In genomic region chr2:166106431-166107015, GRCh38 we compare ENCODE assay signal across 12 cellular contexts. TPM values are rescaled to one million over a fixed set of nuclear protein-coding genes. Genes with fewer than 3 reads are reported as not detected.
DNase-seq lines count a peak whose midpoint lies in the region; ATAC-seq lines count a peak whose summit lies in the region.
"Had no signal": no experiment of that assay in that cellular context is flagged by ENCODE, and none has a peak within 500 bp of the region (broad histone marks: within the 10 kb centered on the region; RNA-seq: fewer than 3 reads in every experiment).

No MANE protein-coding gene starts in this region.

- H3K36me3 Mint-ChIP-seq in activated T-cell treated with anti-CD3 and anti-CD28 coated beads, Interleukin-2, amount 50 U/mL, for 72 hours (ENCODE audit: insufficient read depth in 2 of 2), result no peaks in the 10 kb centered on the region
- H3K36me3 Mint-ChIP-seq in activated CD8-positive, alpha-beta memory T cell treated with anti-CD3 and anti-CD28 coated beads, Interleukin-2, amount 10 ng/mL, durations not matched to agents 7 days and 5 days, result no peaks in the 10 kb centered on the region

- no peak overlapping the region for H2BK5ac ChIP-seq in neuronal stem cell (ENCODE audit: low read length)

- H3K4ac ChIP-seq in neuronal stem cell (ENCODE audit: low read length), result no peak overlapping the region

- H3K23ac ChIP-seq in neuronal stem cell (ENCODE audit: low read depth, low read length, poor library complexity), result no peak overlapping the region

- CTCF ChIA-PET in activated CD8-positive, alpha-beta memory T cell treated with anti-CD3 and anti-CD28 coated beads, Interleukin-2, amount 10 ng/mL, durations not matched to agents 7 days and 5 days (lab: Charles Lee), result no interaction called here

- H2AFZ ChIP-seq in neuronal stem cell (ENCODE audit: low read length), result peak overlapping the region; percentile 59

- no peak overlapping the region for H3K9ac ChIP-seq in neuronal stem cell (ENCODE audit: low read depth, low read length, poor library complexity)

- DNase-seq in Kasumi-1 (lab: John Stamatoyannopoulos, UW) (peak; percentile 36 to 53), amniotic epithelial cell (ENCODE audit: low read depth) (peak; percentile 41), neuronal stem cell (ENCODE audit: low spot score) (peak; percentile 26), medulla oblongata (ENCODE audit: extremely low spot score) (no peak)
- DNase-seq in activated T-cell treated with anti-CD3 and anti-CD28 coated beads, Interleukin-2, amount 50 U/mL, for 72 hours, result no peak
- no peak for DNase-seq in activated CD8-positive, alpha-beta memory T cell treated with anti-CD3 and anti-CD28 coated beads, Interleukin-2, amount 10 ng/mL, durations not matched to agents 7 days and 5 days

- no peak overlapping the region for H2BK120ac ChIP-seq in neuronal stem cell (ENCODE audit: low read depth, low read length)

- no peak overlapping the region for H3K4me2 ChIP-seq in neuronal stem cell (ENCODE audit: insufficient read depth, low read length, poor library complexity, severe bottlenecking)

- no CpG with 5 or more reads among the region's 7 CpGs for WGBS in neuronal stem cell (ENCODE audit: extremely low coverage in 2 of 2, insufficient read length in 2 of 2, insufficient replicate concordance in 1 of 2), 2 donors

- H3K27ac ChIP-seq in neuronal stem cell (replicated peaks; ENCODE audit: low read length), result no peak overlapping the region
- H3K27ac ChIP-seq: neutrophil, tibial nerve had no signal

- H3K79me1 ChIP-seq in neuronal stem cell (ENCODE audit: low read depth, low read length), result no peaks in the 10 kb centered on the region

- H3K27me3 Mint-ChIP-seq in activated T-cell treated with anti-CD3 and anti-CD28 coated beads, Interleukin-2, amount 50 U/mL, for 72 hours (ENCODE audit: low read depth), result no peaks in the 10 kb centered on the region
- no peaks in the 10 kb centered on the region for H3K27me3 Mint-ChIP-seq in activated CD8-positive, alpha-beta memory T cell treated with anti-CD3 and anti-CD28 coated beads, Interleukin-2, amount 10 ng/mL, durations not matched to agents 7 days and 5 days
- H3K27me3 Mint-ChIP-seq: central memory CD8-positive, alpha-beta T cell had no signal

- H2BK12ac ChIP-seq in neuronal stem cell (ENCODE audit: low read length), result no peak overlapping the region

- ATAC-seq in GM18502 (IDR thresholded peaks at IDR 0.05; ENCODE audit: poor library complexity, unreplicated experiment) (peak; percentile 56), GM21381 (IDR thresholded peaks at IDR 0.05; ENCODE audit: unreplicated experiment) (no peak)
- ATAC-seq in activated T-cell treated with anti-CD3 and anti-CD28 coated beads, Interleukin-2, amount 50 U/mL, for 72 hours (replicated peaks in 1 of 2), result no peak
- ATAC-seq in activated CD8-positive, alpha-beta memory T cell treated with anti-CD3 and anti-CD28 coated beads, Interleukin-2, amount 10 ng/mL, durations not matched to agents 7 days and 5 days, result no peak

- no peaks in the 10 kb centered on the region for H3K27me3 ChIP-seq in neuronal stem cell (ENCODE audit: control insufficient read depth in 3 of 3, insufficient read depth in 3 of 3, low read depth in 1 of 3, low read length in 3 of 3)
- H3K27me3 ChIP-seq: neutrophil, tibial nerve had no signal

- no peak overlapping the region for H3K4me3 Mint-ChIP-seq in activated T-cell treated with anti-CD3 and anti-CD28 coated beads, Interleukin-2, amount 50 U/mL, for 72 hours
- no peak overlapping the region for H3K4me3 Mint-ChIP-seq in activated CD8-positive, alpha-beta memory T cell treated with anti-CD3 and anti-CD28 coated beads, Interleukin-2, amount 10 ng/mL, durations not matched to agents 7 days and 5 days
- H3K4me3 Mint-ChIP-seq: central memory CD8-positive, alpha-beta T cell had no signal

- no peak overlapping the region for H4K8ac ChIP-seq in neuronal stem cell (ENCODE audit: low read depth, low read length)

- no peak overlapping the region for H2BK15ac ChIP-seq in neuronal stem cell (ENCODE audit: low read length)

- H3K18ac ChIP-seq in neuronal stem cell (ENCODE audit: low read length), result no peak overlapping the region

- peaks cover 0 to 3% of the 10 kb centered on the region in 2 donors for H3K9me3 Mint-ChIP-seq in activated T-cell treated with anti-CD3 and anti-CD28 coated beads, Interleukin-2, amount 50 U/mL, for 72 hours
- no peaks in the 10 kb centered on the region for H3K9me3 Mint-ChIP-seq in activated CD8-positive, alpha-beta memory T cell treated with anti-CD3 and anti-CD28 coated beads, Interleukin-2, amount 10 ng/mL, durations not matched to agents 7 days and 5 days (ENCODE audit: low read depth)
- H3K9me3 Mint-ChIP-seq: central memory CD8-positive, alpha-beta T cell had no signal

- H3K4me1 Mint-ChIP-seq in activated T-cell treated with anti-CD3 and anti-CD28 coated beads, Interleukin-2, amount 50 U/mL, for 72 hours (ENCODE audit: low read depth), result peaks cover 1% of the 10 kb centered on the region
- H3K4me1 Mint-ChIP-seq in activated CD8-positive, alpha-beta memory T cell treated with anti-CD3 and anti-CD28 coated beads, Interleukin-2, amount 10 ng/mL, durations not matched to agents 7 days and 5 days, result no peaks in the 10 kb centered on the region
- H3K4me1 Mint-ChIP-seq: central memory CD8-positive, alpha-beta T cell had no signal

- no peak overlapping the region for H3K4me3 ChIP-seq in neuronal stem cell (ENCODE audit: low read length in 2 of 2)
- H3K4me3 ChIP-seq: tibial nerve had no signal

- H3K27ac Mint-ChIP-seq in activated T-cell treated with anti-CD3 and anti-CD28 coated beads, Interleukin-2, amount 50 U/mL, for 72 hours, result no peak overlapping the region
- H3K27ac Mint-ChIP-seq in activated CD8-positive, alpha-beta memory T cell treated with anti-CD3 and anti-CD28 coated beads, Interleukin-2, amount 10 ng/mL, durations not matched to agents 7 days and 5 days, result no peak overlapping the region

- H3K14ac ChIP-seq in neuronal stem cell (ENCODE audit: low read length), result no peak overlapping the region

- no peak overlapping the region for H4K91ac ChIP-seq in neuronal stem cell (ENCODE audit: low read depth, low read length, poor library complexity)

- no peaks in the 10 kb centered on the region for H3K36me3 ChIP-seq in neuronal stem cell (replicated peaks in 1 of 2; ENCODE audit: control insufficient read depth in 2 of 2, insufficient read depth in 2 of 2, low read length in 2 of 2)
- H3K36me3 ChIP-seq: neutrophil, tibial nerve had no signal

- no peak overlapping the region for H2AK5ac ChIP-seq in neuronal stem cell (ENCODE audit: low read depth, low read length)

- peaks cover 0 to 2% of the 10 kb centered on the region in 2 donors for H3K4me1 ChIP-seq in neuronal stem cell (ENCODE audit: control insufficient read depth in 2 of 2, insufficient read depth in 1 of 2, low read depth in 1 of 2, low read length in 2 of 2)
- H3K4me1 ChIP-seq: tibial nerve had no signal

- H3K9me3 ChIP-seq in neuronal stem cell (replicated peaks in 1 of 2; ENCODE audit: control insufficient read depth in 2 of 2, insufficient read depth in 1 of 2, low read depth in 1 of 2, low read length in 2 of 2), result no peaks in the 10 kb centered on the region
- H3K9me3 ChIP-seq: neutrophil had no signal

RNA-seq across cellular contexts. Expression of gene SCN1A, which starts 21.3 kb away (rescaled TPM):
- 1.2 TPM for polyA plus RNA-seq in neuronal stem cell (2013, experiment 1 of 2)
- 1.1 TPM for polyA plus RNA-seq in neuronal stem cell (2013, experiment 2 of 2)
- not detected for total RNA-seq in activated T-cell treated with anti-CD3 and anti-CD28 coated beads, Interleukin-2, amount 50 U/mL, for 72 hours
- total RNA-seq in activated CD8-positive, alpha-beta memory T cell treated with anti-CD3 and anti-CD28 coated beads, Interleukin-2, amount 10 ng/mL, durations not matched to agents 7 days and 5 days, result not detected
- total RNA-seq: T-helper 1 cell treated with Interleukin-12 subunit alpha and Interleukin-12 subunit beta and Interleukin-4 antibody, amounts not matched to agents 30 ng/mL and 1 ng/mL, for 36 hours; tibial nerve had no signal

Comparison
In these comparisons a context has a peak if more than half of its experiments do, and no peak if none do; other contexts are left out.
1. DNase-seq: peak in Kasumi-1 (2 of 2), amniotic epithelial cell (single experiment) and neuronal stem cell (single experiment); none in activated T-cell treated with anti-CD3 and anti-CD28 coated beads, Interleukin-2, amount 50 U/mL, for 72 hours (0 of 2), activated CD8-positive, alpha-beta memory T cell treated with anti-CD3 and anti-CD28 coated beads, Interleukin-2, amount 10 ng/mL, durations not matched to agents 7 days and 5 days (single experiment) and medulla oblongata (single experiment).